10 cellular contexts compared by ENCODE assay signal in genomic region chr5:153147891-153148623, GRCh38.
A peak's percentile ranks its signal among the peaks of the same experiment; 100 is the strongest.
DNase-seq lines count a peak whose midpoint lies in the region; ATAC-seq and TF ChIP-seq lines count a peak whose summit lies in the region.
"Had no signal": no experiment of that assay in that cellular context is flagged by ENCODE, and none has a peak within 500 bp of the region (broad histone marks: within the 10 kb centered on the region; RNA-seq: fewer than 3 reads in every experiment).

No MANE protein-coding gene starts in this region.

- H3K9me3 Mint-ChIP-seq in nephron = peaks cover 18% of the 10 kb centered on the region
- H3K9me3 Mint-ChIP-seq in naive thymus-derived CD8-positive, alpha-beta T cell = peaks cover 9 to 70% (median 19%) of the 10 kb centered on the region in 9 donors

- no peaks in the 10 kb centered on the region for H3K4me1 Mint-ChIP-seq in nephron
- no peaks in the 10 kb centered on the region for H3K4me1 Mint-ChIP-seq in naive thymus-derived CD8-positive, alpha-beta T cell

- H3K27ac ChIP-seq in AG04450 (ENCODE audit: low read depth, low read length) = no peak overlapping the region
- no peak overlapping the region for H3K27ac ChIP-seq in dorsolateral prefrontal cortex

- intact Hi-C loops in dorsolateral prefrontal cortex (cut with DNase I) = loop anchor here (5.0 to 10.0 kb wide), 3 partner anchors 583 to 616 kb away; no protein-coding TSS in a partner anchor

- no peaks in the 10 kb centered on the region for H3K36me3 Mint-ChIP-seq in nephron (ENCODE audit: low read depth)
- peaks cover 0 to 14% (median 0%) of the 10 kb centered on the region in 3 donors for H3K36me3 Mint-ChIP-seq in naive thymus-derived CD8-positive, alpha-beta T cell

- H3K27ac Mint-ChIP-seq in nephron = no peak overlapping the region
- no peak overlapping the region for H3K27ac Mint-ChIP-seq in naive thymus-derived CD8-positive, alpha-beta T cell
- H3K27ac Mint-ChIP-seq: dendritic cell treated with granulocyte-macrophage colony-stimulating factor and Interleukin-4, amounts not matched to agents 40 ng/mL and 50 ng/mL, for 4 days; stimulated activated naive CD8-positive, alpha-beta T cell treated with anti-CD3 and anti-CD28 coated beads, Interleukin-15, Interleukin-2, amounts not matched to agents 100 ng/mL and 50 ng/mL, for 24 hours had no signal

- peaks cover 4% of the 10 kb centered on the region for H3K27me3 Mint-ChIP-seq in nephron (ENCODE audit: low read depth)
- peaks cover 0 to 3% (median 0%) of the 10 kb centered on the region in 5 donors for H3K27me3 Mint-ChIP-seq in naive thymus-derived CD8-positive, alpha-beta T cell
- H3K27me3 Mint-ChIP-seq: dendritic cell treated with granulocyte-macrophage colony-stimulating factor and Interleukin-4, amounts not matched to agents 40 ng/mL and 50 ng/mL, for 4 days; stimulated activated naive CD8-positive, alpha-beta T cell treated with anti-CD3 and anti-CD28 coated beads, Interleukin-15, Interleukin-2, amounts not matched to agents 100 ng/mL and 50 ng/mL, for 24 hours had no signal

- DNase-seq in AG04450 (ENCODE audit: low read depth, low spot score) (no peak), NCI-H524 (lab: John Stamatoyannopoulos, UW) (peak; percentile 73 to 91), dorsolateral prefrontal cortex (no peak)
- DNase-seq in stimulated activated CD4-positive, alpha-beta T cell treated with anti-CD3 and anti-CD28 coated beads, Interleukin-2, amount 100 ng/mL, for 24 hours = no peak
- DNase-seq in naive thymus-derived CD8-positive, alpha-beta T cell = no peak

- H3K27me3 ChIP-seq in AG04450 (ENCODE audit: control insufficient read depth, insufficient read depth, low read length) (no peaks in the 10 kb centered on the region), dorsolateral prefrontal cortex (no peaks in the 10 kb centered on the region)

- peak; percentile 85 for ATAC-seq in GM18861 (IDR thresholded peaks at IDR 0.05; ENCODE audit: unreplicated experiment)
- ATAC-seq in HG03095 (IDR thresholded peaks at IDR 0.05; ENCODE audit: unreplicated experiment) = peak; percentile 62
- no peak for ATAC-seq in naive thymus-derived CD8-positive, alpha-beta T cell

- peak; percentile 7; the same call in 1 of the 2 replicates for TF ChIP-seq CTCF in AG04450 (IDR thresholded peaks at IDR 0.05; ENCODE audit: low read depth, low read length)
- peak in 55 of 56 donors; percentile 13 to 75 (median 55) for TF ChIP-seq CTCF in dorsolateral prefrontal cortex (IDR thresholded peaks at IDR 0.05 in 54 of 56, conservative IDR thresholded peaks at IDR 0.05 in 2 of 56; ENCODE audit: low read depth in 1 of 56, partially characterized antibody in 56 of 56)
- peak; percentile 53 to 72 (median 58) for TF ChIP-seq CTCF in nephron (IDR thresholded peaks at IDR 0.05; ENCODE audit: unreplicated experiment in 3 of 3)

- H3K4me3 ChIP-seq in AG04450 (ENCODE audit: low read depth, low read length) (no peak overlapping the region), dorsolateral prefrontal cortex (no peak overlapping the region)

- peaks cover 13% of the 10 kb centered on the region for H3K9me3 ChIP-seq in AG04450 (ENCODE audit: control insufficient read depth, insufficient read depth, low read length)

- no peak overlapping the region for H3K4me3 Mint-ChIP-seq in nephron
- no peak overlapping the region for H3K4me3 Mint-ChIP-seq in naive thymus-derived CD8-positive, alpha-beta T cell
- H3K4me3 Mint-ChIP-seq: dendritic cell treated with granulocyte-macrophage colony-stimulating factor and Interleukin-4, amounts not matched to agents 40 ng/mL and 50 ng/mL, for 4 days; stimulated activated naive CD8-positive, alpha-beta T cell treated with anti-CD3 and anti-CD28 coated beads, Interleukin-15, Interleukin-2, amounts not matched to agents 100 ng/mL and 50 ng/mL, for 24 hours had no signal

- POLR2A ChIA-PET in AG04450 (lab: Yijun Ruan, JAX) = no interaction called here
- POLR2A ChIA-PET in naive thymus-derived CD8-positive, alpha-beta T cell (lab: Charles Lee) = no interaction called here

- CTCF ChIA-PET in AG04450 (lab: Charles Lee) = no interaction called here

Comparison
In these comparisons a context has a peak if more than half of its experiments do, and no peak if none do; other contexts are left out.
1. DNase-seq: peak in NCI-H524 (2 of 2); none in AG04450 (single experiment), dorsolateral prefrontal cortex (0 of 10), stimulated activated CD4-positive, alpha-beta T cell treated with anti-CD3 and anti-CD28 coated beads, Interleukin-2, amount 100 ng/mL, for 24 hours (0 of 2) and naive thymus-derived CD8-positive, alpha-beta T cell (0 of 10).
2. CTCF ChIP-seq: peak in every context shown above with its lines; median percentile 58 in nephron; 55 in dorsolateral prefrontal cortex; 7 in AG04450.
3. ATAC-seq: peak in GM18861 (single experiment) and HG03095 (single experiment); none in naive thymus-derived CD8-positive, alpha-beta T cell (0 of 2).